Comparison of ENCODE assay signal across 1 cellular context in genomic region chr3:33439421-33440327, GRCh38.
TF ChIP-seq lines count a peak whose summit lies in the region.

No MANE protein-coding gene starts in this region.

TF ChIP-seq in HepG2, 621 proteins besides CTCF, POLR2A, EP300 and RAD21 (continued from another document):
- TF ChIP-seq ZHX2 (IDR thresholded peaks at IDR 0.05; ENCODE audit: low read depth), result no peak
- TF ChIP-seq ZHX2 (CRISPR knock-in tag; IDR thresholded peaks at IDR 0.05; ENCODE audit: borderline replicate concordance), result no peak
- no peak for TF ChIP-seq TFAP4 (IDR thresholded peaks at IDR 0.05; ENCODE audit: borderline replicate concordance, low read depth)
- no peak for TF ChIP-seq SIN3B (IDR thresholded peaks at IDR 0.05; ENCODE audit: low read length)
- TF ChIP-seq NFE2L1 (CRISPR knock-in tag; IDR thresholded peaks at IDR 0.05; ENCODE audit: borderline replicate concordance), result no peak
- TF ChIP-seq ZBTB21 (CRISPR knock-in tag; IDR thresholded peaks at IDR 0.05), result no peak
- no peak for TF ChIP-seq AGO1 (IDR thresholded peaks at IDR 0.05; ENCODE audit: low read depth, low read length, poor library complexity, severe bottlenecking)
- no peak for TF ChIP-seq ZNF496 (CRISPR knock-in tag; IDR thresholded peaks at IDR 0.05; ENCODE audit: insufficient replicate concordance)
- TF ChIP-seq ONECUT2 (CRISPR knock-in tag; IDR thresholded peaks at IDR 0.05), result no peak
- no peak for TF ChIP-seq ZNF816 (CRISPR knock-in tag; IDR thresholded peaks at IDR 0.05; ENCODE audit: borderline replicate concordance)
- TF ChIP-seq ZNF253 (CRISPR knock-in tag; IDR thresholded peaks at IDR 0.05; ENCODE audit: borderline replicate concordance), result no peak
- TF ChIP-seq NKX3-1 (CRISPR knock-in tag; IDR thresholded peaks at IDR 0.05), result peak; percentile 12; the same call in 1 of the 2 replicates
- TF ChIP-seq MYC (CRISPR knock-in tag; IDR thresholded peaks at IDR 0.05; ENCODE audit: borderline replicate concordance), result peak; percentile 77
- peak; percentile 85 for TF ChIP-seq NRL (CRISPR knock-in tag; IDR thresholded peaks at IDR 0.05; ENCODE audit: borderline replicate concordance)
- TF ChIP-seq CBX2 (IDR thresholded peaks at IDR 0.05; ENCODE audit: low read depth, low read length), result no peak
- TF ChIP-seq CBX2 (CRISPR knock-in tag; IDR thresholded peaks at IDR 0.05; ENCODE audit: low read depth), result no peak
- no peak for TF ChIP-seq MEF2D (CRISPR knock-in tag; IDR thresholded peaks at IDR 0.05)
- no peak for TF ChIP-seq ZNF331 (CRISPR knock-in tag; IDR thresholded peaks at IDR 0.05)
- no peak for TF ChIP-seq ZNF224 (CRISPR knock-in tag; IDR thresholded peaks at IDR 0.05)
- no peak for TF ChIP-seq KLF9 (CRISPR knock-in tag; IDR thresholded peaks at IDR 0.05; ENCODE audit: low read depth)
- TF ChIP-seq THAP9 (CRISPR knock-in tag; IDR thresholded peaks at IDR 0.05; ENCODE audit: borderline replicate concordance), result peak; percentile 77
- TF ChIP-seq KAT2B (IDR thresholded peaks at IDR 0.05; ENCODE audit: borderline replicate concordance, low read depth, low read length), result no peak
- no peak for TF ChIP-seq ZNF670 (CRISPR knock-in tag; IDR thresholded peaks at IDR 0.05; ENCODE audit: borderline replicate concordance)
